8 cellular contexts compared by ENCODE assay signal in the genomic region with DNA sequence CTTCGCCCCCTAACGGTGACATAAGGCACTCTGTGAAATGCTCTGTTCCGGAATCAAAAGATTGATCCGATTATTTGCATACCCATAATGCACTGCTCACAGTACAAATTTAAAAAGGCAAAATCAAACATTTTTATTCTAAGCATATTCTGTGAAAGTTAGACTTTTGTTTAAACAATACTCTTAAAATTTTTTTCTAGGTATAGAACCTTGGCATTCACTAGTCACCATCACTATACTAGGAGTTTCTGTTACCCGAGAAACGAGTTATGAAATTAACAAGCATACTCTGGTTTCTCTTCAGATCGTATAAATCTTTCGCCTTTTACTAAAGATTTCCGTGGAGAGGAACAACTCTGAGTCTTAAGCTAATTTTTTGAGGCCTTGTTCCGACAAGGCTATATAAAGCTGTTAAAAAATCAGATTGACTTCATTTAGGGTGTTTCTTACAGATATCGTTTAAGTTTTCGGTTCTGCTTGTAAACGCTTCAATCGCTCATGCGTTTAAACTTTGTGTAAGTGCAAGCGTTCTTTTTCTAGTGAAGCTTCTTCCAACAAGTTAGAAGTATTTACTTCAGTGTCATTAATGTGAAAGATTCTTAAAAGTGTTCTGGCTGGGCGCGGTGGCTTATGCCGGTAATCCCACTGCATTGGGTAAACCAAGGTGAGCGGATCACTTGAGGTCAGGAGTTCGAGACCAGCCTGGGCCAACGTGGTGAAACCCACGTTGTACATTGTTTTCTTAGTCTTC.
DNase-seq lines count a peak whose midpoint lies in the region; ATAC-seq and TF ChIP-seq lines count a peak whose summit lies in the region.

A gene (plus strand): TSS at position 285 of the 751 bp plus-strand sequence.

- peak within 1 kb of the TSS; percentile 36 for H3K4me3 ChIP-seq in astrocyte of the cerebellum (ENCODE audit: low read depth, low read length)

- peak; percentile 96 for TF ChIP-seq CTCF in astrocyte of the cerebellum (IDR thresholded peaks at IDR 0.05; ENCODE audit: low read depth, low read length, missing control alignments)

- ATAC-seq in HG02852 (IDR thresholded peaks at IDR 0.05; ENCODE audit: unreplicated experiment) = peak; percentile 65

- TF ChIP-seq POLR2A in GM15510 (IDR thresholded peaks at IDR 0.05; ENCODE audit: borderline replicate concordance, extremely low read depth, insufficient read length) = peak; percentile 96

- in situ Hi-C loops in astrocyte of the cerebellum (cut with HindIII; ENCODE audit: low sequenced_read_pairs) = loop anchor here (25.0 kb wide), 1 partner anchor 158 kb away; no protein-coding TSS in a partner anchor

- DNase-seq in NCI-H146 (lab: John Stamatoyannopoulos, UW) (peak; percentile 87), T-helper 2 cell (peak in 4 of 5 experiments; percentile 53 to 94 (median 81)), astrocyte of the cerebellum (ENCODE audit: low read depth) (peak; percentile 92), hippocampal formation (lab: John Stamatoyannopoulos, UW) (peak; percentile 17 to 96), retina (peak; percentile 94), cortex of kidney (lab: John Stamatoyannopoulos, UW) (no peak)
